Comparison of ENCODE assay signal across 15 cellular contexts in genomic region chr5:93790401-93790800, GRCh38. TPM values are rescaled to one million over a fixed set of nuclear protein-coding genes. Genes with fewer than 3 reads are reported as not detected.
DNase-seq lines count a peak whose midpoint lies in the region; ATAC-seq and TF ChIP-seq lines count a peak whose summit lies in the region.
"Had no signal": no experiment of that assay in that cellular context is flagged by ENCODE, and none has a peak within 500 bp of the region (broad histone marks: within the 10 kb centered on the region; RNA-seq: fewer than 3 reads in every experiment).

No MANE protein-coding gene starts in this region.

- TF ChIP-seq CTCF in epithelial cell of esophagus (IDR thresholded peaks at IDR 0.05; ENCODE audit: insufficient read depth, low read depth, low read length, missing control alignments) (peak; percentile 24), left lung (IDR thresholded peaks at IDR 0.05) (no peak)

- peaks cover 9% of the 10 kb centered on the region for H3K36me3 Mint-ChIP-seq in activated naive CD4-positive, alpha-beta T cell treated with anti-CD3 and anti-CD28 coated beads, Interleukin-2, amount 10 ng/mL, durations not matched to agents 7 days and 5 days

- H3K4me3 ChIP-seq in epithelial cell of esophagus (ENCODE audit: low read length) (no peak overlapping the region), left lung (no peak overlapping the region)

- no peak overlapping the region for H3K27ac ChIP-seq in left lung

- H3K36me3 ChIP-seq in left lung, result peaks cover 0 to 8% of the 10 kb centered on the region in 2 donors
- H3K36me3 ChIP-seq: BE2C had no signal

- no peaks in the 10 kb centered on the region for H3K27me3 Mint-ChIP-seq in activated naive CD4-positive, alpha-beta T cell treated with anti-CD3 and anti-CD28 coated beads, Interleukin-2, amount 10 ng/mL, durations not matched to agents 7 days and 5 days
- H3K27me3 Mint-ChIP-seq: activated naive CD8-positive, alpha-beta T cell treated with anti-CD3 and anti-CD28 coated beads, Interleukin-2, amount 50 U/mL, for 24 hours; dendritic cell treated with granulocyte-macrophage colony-stimulating factor and Interleukin-4, amounts not matched to agents 40 ng/mL and 50 ng/mL, for 4 days had no signal

- H3K27me3 ChIP-seq in left lung, result no peaks in the 10 kb centered on the region
- H3K27me3 ChIP-seq: BE2C had no signal

- CTCF ChIA-PET in activated naive CD4-positive, alpha-beta T cell treated with anti-CD3 and anti-CD28 coated beads, Interleukin-2, amount 10 ng/mL, durations not matched to agents 7 days and 5 days (lab: Charles Lee), result no interaction called here

- H3K4me3 Mint-ChIP-seq in activated naive CD4-positive, alpha-beta T cell treated with anti-CD3 and anti-CD28 coated beads, Interleukin-2, amount 10 ng/mL, durations not matched to agents 7 days and 5 days, result no peak overlapping the region
- H3K4me3 Mint-ChIP-seq: activated naive CD8-positive, alpha-beta T cell treated with anti-CD3 and anti-CD28 coated beads, Interleukin-2, amount 50 U/mL, for 24 hours; activated T-cell treated with anti-CD3 and anti-CD28 coated beads, Interleukin-2, amount 50 U/mL, for 72 hours; dendritic cell treated with granulocyte-macrophage colony-stimulating factor and Interleukin-4, amounts not matched to agents 40 ng/mL and 50 ng/mL, for 4 days; mesothelial cell of epicardium had no signal

- intact Hi-C loops in left lung (cut with DNase I), result loop anchor here in 1 of 2 donors (10.0 kb wide), 1 partner anchor 206 kb away; the partner anchor contains the start of genes NR2F1 and NR2F1-AS1

- H3K9me3 Mint-ChIP-seq in activated naive CD4-positive, alpha-beta T cell treated with anti-CD3 and anti-CD28 coated beads, Interleukin-2, amount 10 ng/mL, durations not matched to agents 7 days and 5 days, result no peaks in the 10 kb centered on the region
- H3K9me3 Mint-ChIP-seq: activated naive CD8-positive, alpha-beta T cell treated with anti-CD3 and anti-CD28 coated beads, Interleukin-2, amount 50 U/mL, for 24 hours; activated T-cell treated with anti-CD3 and anti-CD28 coated beads, Interleukin-2, amount 50 U/mL, for 72 hours; dendritic cell treated with granulocyte-macrophage colony-stimulating factor and Interleukin-4, amounts not matched to agents 40 ng/mL and 50 ng/mL, for 4 days had no signal

- no peaks in the 10 kb centered on the region for H3K9me3 ChIP-seq in left lung
- H3K9me3 ChIP-seq: BE2C had no signal

- ATAC-seq in left lung, result peak; percentile 82
- ATAC-seq: activated naive CD8-positive, alpha-beta T cell treated with anti-CD3 and anti-CD28 coated beads, Interleukin-2, amount 50 U/mL, for 24 hours had no signal

- H3K4me1 ChIP-seq in left lung, result peaks cover 0 to 22% of the 10 kb centered on the region in 2 donors

- no peaks in the 10 kb centered on the region for H3K4me1 Mint-ChIP-seq in activated naive CD4-positive, alpha-beta T cell treated with anti-CD3 and anti-CD28 coated beads, Interleukin-2, amount 10 ng/mL, durations not matched to agents 7 days and 5 days
- H3K4me1 Mint-ChIP-seq: activated naive CD8-positive, alpha-beta T cell treated with anti-CD3 and anti-CD28 coated beads, Interleukin-2, amount 50 U/mL, for 24 hours had no signal

- H3K27ac Mint-ChIP-seq in activated naive CD4-positive, alpha-beta T cell treated with anti-CD3 and anti-CD28 coated beads, Interleukin-2, amount 10 ng/mL, durations not matched to agents 7 days and 5 days, result no peak overlapping the region
- H3K27ac Mint-ChIP-seq: activated naive CD8-positive, alpha-beta T cell treated with anti-CD3 and anti-CD28 coated beads, Interleukin-2, amount 50 U/mL, for 24 hours; activated T-cell treated with anti-CD3 and anti-CD28 coated beads, Interleukin-2, amount 50 U/mL, for 72 hours; dendritic cell treated with granulocyte-macrophage colony-stimulating factor and Interleukin-4, amounts not matched to agents 40 ng/mL and 50 ng/mL, for 4 days; mesothelial cell of epicardium had no signal

- peak; percentile 55 for DNase-seq in ELR (ENCODE audit: low read depth)
- DNase-seq in NCI-H69 (lab: John Stamatoyannopoulos, UW), result peak; percentile 90
- DNase-seq in epithelial cell of esophagus (ENCODE audit: low read depth), result peak; percentile 87
- no peak for DNase-seq in left lung
- no peak for DNase-seq in midbrain (lab: John Stamatoyannopoulos, UW)
- DNase-seq in activated naive CD4-positive, alpha-beta T cell treated with anti-CD3 and anti-CD28 coated beads, Interleukin-2, amount 10 ng/mL, durations not matched to agents 7 days and 5 days, result no peak
- DNase-seq in mucosa of gallbladder (ENCODE audit: low spot score), result no peak
- no peak for DNase-seq in OCI-M1 (lab: John Stamatoyannopoulos, UW)
- DNase-seq: activated naive CD8-positive, alpha-beta T cell treated with anti-CD3 and anti-CD28 coated beads, Interleukin-2, amount 50 U/mL, for 24 hours; activated T-cell treated with anti-CD3 and anti-CD28 coated beads, Interleukin-2, amount 50 U/mL, for 72 hours; BE2C; NCI-H2171; stimulated activated CD4-positive, alpha-beta T cell treated with anti-CD3 and anti-CD28 coated beads, Interleukin-4, amount 100 ng/mL, for 4 hours had no signal

RNA-seq across cellular contexts. Expression of gene POU5F2, which starts 49.0 kb away (rescaled TPM):
- 1 to 10 TPM; 1.2 to 2.3 TPM for total RNA-seq in left lung
- total RNA-seq in mucosa of gallbladder, result 1.0 TPM

Comparison
In these comparisons a context has a peak if more than half of its experiments do, and no peak if none do; other contexts are left out.
1. DNase-seq: peak in ELR (single experiment), NCI-H69 (single experiment) and epithelial cell of esophagus (single experiment); none in left lung (0 of 2), midbrain (single experiment), activated naive CD4-positive, alpha-beta T cell treated with anti-CD3 and anti-CD28 coated beads, Interleukin-2, amount 10 ng/mL, durations not matched to agents 7 days and 5 days (single experiment), mucosa of gallbladder (single experiment) and OCI-M1 (single experiment).